In genomic region chr4:66373268-66373667, GRCh38 we compare ENCODE assay signal across 34 cellular contexts.
"Had no signal": no experiment of that assay in that cellular context is flagged by ENCODE, and none has a peak within 500 bp of the region (broad histone marks: within the 10 kb centered on the region; RNA-seq: fewer than 3 reads in every experiment).

No MANE protein-coding gene starts in this region.

- DNase-seq: Karpas-422, Kasumi-1, KG1, MG63, MM.1S, MV-4-11, NCI-H1092, NCI-H1092 treated with DMSO at 0.1 percent for 48 hours, NCI-H1105, NCI-H1105 treated with DMSO at 0.1 percent for 48 hours, NCI-H1417, NCI-H1417 treated with DMSO at 0.1 percent for 48 hours, NCI-H1436, NCI-H1436 treated with DMSO at 0.1 percent for 48 hours, NCI-H146, NCI-H1694, NCI-H1694 treated with DMSO at 0.1 percent for 48 hours, NCI-H187, NCI-H187 treated with DMSO at 0.1 percent for 48 hours, NCI-H1930, NCI-H2029, NCI-H2029 treated with DMSO at 0.1 percent for 48 hours, NCI-H2081, NCI-H2081 treated with DMSO at 0.1 percent for 48 hours, NCI-H2107, NCI-H2171, NCI-H2171 treated with DMSO at 0.1 percent for 48 hours, NCI-H2227 treated with DMSO at 0.1 percent for 48 hours, NCI-H226, NCI-H345, NCI-H446, NCI-H446 treated with DMSO at 0.1 percent for 48 hours, NCI-H510A had no signal

- H3K9me3 ChIP-seq: MG63 had no signal

- H3K27ac ChIP-seq: KMS-11 had no signal

- H3K27me3 ChIP-seq: MG63 had no signal

- H3K4me3 ChIP-seq: MG63 had no signal

- H3K36me3 ChIP-seq: MG63 had no signal

- H3K4me2 ChIP-seq: KMS-11 had no signal
